Comparison of ENCODE assay signal across 1 cellular context in genomic region chr2:85420743-85421705, GRCh38.
TF ChIP-seq lines count a peak whose summit lies in the region.

No MANE protein-coding gene starts in this region.

TF ChIP-seq in HepG2, 621 proteins besides CTCF, POLR2A, EP300 and RAD21 (continued from another document and continues in another):
- peak; percentile 89 for TF ChIP-seq ZNF687 (CRISPR knock-in tag; IDR thresholded peaks at IDR 0.05)
- TF ChIP-seq ZNF598 (CRISPR knock-in tag; IDR thresholded peaks at IDR 0.05; ENCODE audit: borderline replicate concordance): 0 out of 2 replicates have a peak, but pooled peaks have one; percentile 32
- peak; percentile 95 for TF ChIP-seq ZNF878 (CRISPR knock-in tag; IDR thresholded peaks at IDR 0.05)
- TF ChIP-seq ETV5 (CRISPR knock-in tag; IDR thresholded peaks at IDR 0.05; ENCODE audit: borderline replicate concordance): peak; percentile 94
- 0 out of 2 replicates have a peak, but pooled peaks have one; percentile 56 for TF ChIP-seq ZNF564 (CRISPR knock-in tag; IDR thresholded peaks at IDR 0.05)
- TF ChIP-seq TGIF2 (CRISPR knock-in tag; IDR thresholded peaks at IDR 0.05): peak; percentile 88
- TF ChIP-seq PREB (CRISPR knock-in tag; IDR thresholded peaks at IDR 0.05): no peak
- TF ChIP-seq ZNF264 (CRISPR knock-in tag; IDR thresholded peaks at IDR 0.05): peak; percentile 97
- TF ChIP-seq NFE2L2 (IDR thresholded peaks at IDR 0.05; ENCODE audit: low read length): 0 out of 2 replicates have a peak, but pooled peaks have one; percentile 1
- TF ChIP-seq ZNF124 (CRISPR knock-in tag; IDR thresholded peaks at IDR 0.05): peak; percentile 93
- TF ChIP-seq TBL1XR1 (IDR thresholded peaks at IDR 0.05; ENCODE audit: borderline replicate concordance, low read length, partially characterized antibody): peak; percentile 99
- no peak; the same call in 1 of the 2 replicates for TF ChIP-seq BRCA1 (CRISPR knock-in tag; IDR thresholded peaks at IDR 0.05)
- TF ChIP-seq CSRNP1 (CRISPR knock-in tag; IDR thresholded peaks at IDR 0.05): no peak; the same call in 1 of the 2 replicates
- no peak for TF ChIP-seq ZNF841 (CRISPR knock-in tag; IDR thresholded peaks at IDR 0.05; ENCODE audit: borderline replicate concordance)
- no peak for TF ChIP-seq ZNF672 (CRISPR knock-in tag; IDR thresholded peaks at IDR 0.05)
- TF ChIP-seq ELF4 (CRISPR knock-in tag; IDR thresholded peaks at IDR 0.05; ENCODE audit: borderline replicate concordance): no peak
- TF ChIP-seq ZSCAN12 (CRISPR knock-in tag; IDR thresholded peaks at IDR 0.05): peak; percentile 87
- peak; percentile 70 for TF ChIP-seq ZMYM4 (CRISPR knock-in tag; IDR thresholded peaks at IDR 0.05)
- peak; percentile 68; the same call in 1 of the 2 replicates for TF ChIP-seq RFXANK (CRISPR knock-in tag; IDR thresholded peaks at IDR 0.05)
- peak; percentile 97; the same call in 1 of the 2 replicates for TF ChIP-seq JUNB (CRISPR knock-in tag; IDR thresholded peaks at IDR 0.05; ENCODE audit: borderline replicate concordance)
- peak; percentile 23; the same call in 1 of the 2 replicates for TF ChIP-seq ZNF460 (CRISPR knock-in tag; IDR thresholded peaks at IDR 0.05; ENCODE audit: borderline replicate concordance)
- TF ChIP-seq SRSF1 (optimal IDR thresholded peaks at IDR 0.05; ENCODE audit: low read depth, low read length): peak; percentile 16
- peak; percentile 20 for TF ChIP-seq HNRNPLL (IDR thresholded peaks at IDR 0.05; ENCODE audit: low read depth, low read length, poor library complexity, severe bottlenecking)
- TF ChIP-seq SP1 (IDR thresholded peaks at IDR 0.05): no peak
- TF ChIP-seq SP1 (CRISPR knock-in tag; IDR thresholded peaks at IDR 0.05): peak; percentile 90
- TF ChIP-seq ETV6 (CRISPR knock-in tag; conservative IDR thresholded peaks at IDR 0.05): peak; percentile 88
- TF ChIP-seq ZNF317 (CRISPR knock-in tag; IDR thresholded peaks at IDR 0.05): peak; percentile 41; the same call in 1 of the 2 replicates
- TF ChIP-seq FOXP4 (CRISPR knock-in tag; IDR thresholded peaks at IDR 0.05): peak; percentile 99
- peak; percentile 57; the same call in 1 of the 2 replicates for TF ChIP-seq PRDM15 (CRISPR knock-in tag; IDR thresholded peaks at IDR 0.05)
- TF ChIP-seq SIN3A (IDR thresholded peaks at IDR 0.05; ENCODE audit: borderline replicate concordance, low read depth, low read length): peak; percentile 80; the same call in 1 of the 2 replicates
- 0 out of 2 replicates have a peak, but pooled peaks have one; percentile 38 for TF ChIP-seq NFKB2 (CRISPR knock-in tag; IDR thresholded peaks at IDR 0.05; ENCODE audit: borderline replicate concordance)
- TF ChIP-seq ZNF331 (CRISPR knock-in tag; IDR thresholded peaks at IDR 0.05): peak; percentile 92
- TF ChIP-seq AHDC1 (CRISPR knock-in tag; IDR thresholded peaks at IDR 0.05; ENCODE audit: borderline replicate concordance): peak; percentile 95
- peak; percentile 94 for TF ChIP-seq MED1 (CRISPR knock-in tag; IDR thresholded peaks at IDR 0.05)
- TF ChIP-seq ZNF816 (CRISPR knock-in tag; IDR thresholded peaks at IDR 0.05; ENCODE audit: borderline replicate concordance): peak; percentile 97
- TF ChIP-seq ZNF615 (CRISPR knock-in tag; IDR thresholded peaks at IDR 0.05; ENCODE audit: borderline replicate concordance): 0 out of 2 replicates have a peak, but pooled peaks have one; percentile 67
- TF ChIP-seq ATF2 (CRISPR knock-in tag; IDR thresholded peaks at IDR 0.05): peak; percentile 86
- peak; percentile 74; the same call in 1 of the 2 replicates for TF ChIP-seq TFE3 (CRISPR knock-in tag; IDR thresholded peaks at IDR 0.05)
